Comparison of ENCODE assay signal across 1 cellular context in the genomic region with DNA sequence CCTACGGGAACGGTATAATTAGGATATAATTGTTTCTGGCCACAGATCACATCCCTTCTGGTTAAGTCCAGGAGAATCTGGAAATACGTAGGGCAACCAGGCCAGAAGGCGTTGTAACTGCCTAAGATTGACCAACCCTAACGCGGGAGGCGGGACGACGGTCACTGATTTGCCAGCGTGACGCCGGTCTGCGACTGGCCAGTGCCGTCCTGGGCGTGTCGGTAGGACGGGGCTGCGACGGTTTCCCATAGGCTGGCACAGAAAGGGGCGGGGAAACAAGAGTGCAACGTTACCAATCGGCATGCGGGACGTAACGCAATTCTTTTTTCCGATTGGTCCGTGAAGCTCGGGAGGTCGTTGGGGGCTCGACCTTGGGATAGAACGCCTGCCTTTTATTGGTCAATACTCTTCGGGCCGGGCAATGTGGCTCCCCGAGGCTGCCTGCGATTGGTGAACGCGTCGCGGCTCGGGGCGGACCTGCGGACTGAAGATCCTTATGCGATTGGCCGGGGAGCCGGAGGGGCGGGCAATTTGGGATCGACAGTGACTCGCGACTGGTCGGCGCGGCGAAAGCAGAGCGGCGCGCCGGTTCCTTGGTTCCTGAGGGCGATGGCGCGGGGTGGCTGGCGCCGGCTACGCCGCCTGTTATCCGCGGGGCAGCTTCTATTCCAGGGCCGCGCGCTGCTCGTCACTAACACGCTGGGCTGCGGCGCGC.
TF ChIP-seq lines count a peak whose summit lies in the region.

Gene MPV17L2 (plus strand): TSS at position 546 of the 715 bp plus-strand sequence. CDS start 64 bp downstream, at position 610.

TF ChIP-seq in HepG2, 621 proteins besides CTCF, POLR2A, EP300 and RAD21 (continued from another document and continues in another):
- TF ChIP-seq MLXIP (CRISPR knock-in tag; IDR thresholded peaks at IDR 0.05; ENCODE audit: borderline replicate concordance) (no peak), ZNF780A (CRISPR knock-in tag; IDR thresholded peaks at IDR 0.05) (no peak), STAG1 (CRISPR knock-in tag; IDR thresholded peaks at IDR 0.05) (no peak), USF2 (IDR thresholded peaks at IDR 0.05; ENCODE audit: low read depth, low read length) (no peak), USF2 (CRISPR knock-in tag; IDR thresholded peaks at IDR 0.05; ENCODE audit: borderline replicate concordance) (0 out of 2 replicates have a peak, but pooled peaks have one; percentile 53), POLR2AphosphoS5 (IDR thresholded peaks at IDR 0.05; ENCODE audit: low read depth, low read length) (peak; percentile 93), DNMT3B (CRISPR knock-in tag; conservative IDR thresholded peaks at IDR 0.05) (no peak), CC2D1A (CRISPR knock-in tag; IDR thresholded peaks at IDR 0.05) (no peak), KMT2B (CRISPR knock-in tag; IDR thresholded peaks at IDR 0.05) (no peak), GZF1 (CRISPR knock-in tag; IDR thresholded peaks at IDR 0.05) (no peak), PREB (CRISPR knock-in tag; IDR thresholded peaks at IDR 0.05) (no peak), HDAC1 (CRISPR knock-in tag; IDR thresholded peaks at IDR 0.05) (peak; percentile 86), ESRRA (CRISPR knock-in tag; IDR thresholded peaks at IDR 0.05; ENCODE audit: low read depth) (no peak; the same call in 1 of the 2 replicates), ZBTB7A (CRISPR knock-in tag; IDR thresholded peaks at IDR 0.05) (no peak), GATAD2A (CRISPR knock-in tag; IDR thresholded peaks at IDR 0.05) (0 out of 2 replicates have a peak, but pooled peaks have one; percentile 8), SKI (IDR thresholded peaks at IDR 0.05; ENCODE audit: partially characterized antibody) (peak; percentile 28), TFDP1 (CRISPR knock-in tag; IDR thresholded peaks at IDR 0.05; ENCODE audit: borderline replicate concordance) (peak; percentile 8; the same call in 1 of the 2 replicates), ZBTB40 (IDR thresholded peaks at IDR 0.05) (no peak), ZBTB40 (CRISPR knock-in tag; IDR thresholded peaks at IDR 0.05) (0 out of 2 replicates have a peak, but pooled peaks have one; percentile 42), ZNF276 (CRISPR knock-in tag; IDR thresholded peaks at IDR 0.05; ENCODE audit: low read depth) (no peak), RXRB (CRISPR knock-in tag; IDR thresholded peaks at IDR 0.05; ENCODE audit: borderline replicate concordance) (peak; percentile 4; the same call in 1 of the 2 replicates), SOX6 (IDR thresholded peaks at IDR 0.05) (no peak), SOX6 (CRISPR knock-in tag; IDR thresholded peaks at IDR 0.05) (no peak), GLI4 (CRISPR knock-in tag; IDR thresholded peaks at IDR 0.05; ENCODE audit: borderline replicate concordance) (no peak), RBFOX2 (IDR thresholded peaks at IDR 0.05; ENCODE audit: low read depth, low read length) (peak; percentile 80), ZBTB26 (CRISPR knock-in tag; IDR thresholded peaks at IDR 0.05; ENCODE audit: borderline replicate concordance) (no peak), ZNF770 (CRISPR knock-in tag; IDR thresholded peaks at IDR 0.05) (no peak), ZNF430 (CRISPR knock-in tag; IDR thresholded peaks at IDR 0.05) (no peak), GABPA (IDR thresholded peaks at IDR 0.05; ENCODE audit: low read depth, low read length) (no peak), GABPA (CRISPR knock-in tag; IDR thresholded peaks at IDR 0.05; ENCODE audit: low read depth) (peak; percentile 27; the same call in 1 of the 2 replicates), ZNF792 (CRISPR knock-in tag; IDR thresholded peaks at IDR 0.05) (no peak), ZNF75D (CRISPR knock-in tag; IDR thresholded peaks at IDR 0.05; ENCODE audit: borderline replicate concordance) (no peak), HMG20A (CRISPR knock-in tag; IDR thresholded peaks at IDR 0.05; ENCODE audit: borderline replicate concordance) (no peak)
